Comparison of ENCODE assay signal across 31 cellular contexts in the genomic region with DNA sequence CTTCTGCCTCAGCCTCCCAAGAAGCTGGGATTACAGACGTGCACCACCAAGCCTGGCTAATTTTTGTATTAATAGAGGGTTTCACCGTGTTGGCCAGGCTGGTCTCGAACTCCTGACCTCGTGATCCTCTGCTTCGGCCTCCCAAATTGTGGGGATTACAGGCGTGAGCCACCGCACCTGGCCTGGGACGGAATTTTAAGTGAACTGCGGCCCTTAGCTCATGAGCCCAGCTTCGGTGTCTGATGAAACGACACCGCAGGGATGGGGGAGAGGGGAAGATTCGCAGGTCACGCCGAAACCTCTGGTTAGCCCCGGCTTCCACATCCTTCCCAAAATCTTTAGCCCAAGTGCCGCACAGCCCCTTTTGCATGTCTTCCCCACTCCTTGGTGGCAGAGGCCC. TPM values are rescaled to one million over a fixed set of nuclear protein-coding genes. Genes with fewer than 3 reads are reported as not detected.
"Had no signal": no experiment of that assay in that cellular context is flagged by ENCODE, and none has a peak within 500 bp of the region (broad histone marks: within the 10 kb centered on the region; RNA-seq: fewer than 3 reads in every experiment).

No MANE protein-coding gene starts in this region.

- H3K36me3 ChIP-seq: suprapubic skin, thoracic aorta, thyroid gland, tibial nerve, transverse colon, upper lobe of left lung, upper lobe of right lung, uterus, vagina had no signal

- H3K4me1 ChIP-seq: testis, tibial artery, tibial nerve, upper lobe of right lung, uterus, vagina had no signal

- H3K27me3 ChIP-seq: testis, thyroid gland, upper lobe of left lung, upper lobe of right lung, uterus, vagina had no signal

- ATAC-seq: stimulated activated effector memory CD8-positive, alpha-beta T cell treated with anti-CD3 and anti-CD28 coated beads, Interleukin-12 subunit alpha, Interleukin-12 subunit beta, amount 100 ng/mL, for 72 hours; stimulated activated memory B cell treated with anti-CD40 and anti-IgM and Interleukin-4, amounts not matched to agents 10 μg/mL and 1 μg/mL and 100 μg/mL, for 72 hours; stimulated activated naive B cell treated with anti-CD40 and anti-IgM and Interleukin-4, amounts not matched to agents 10 μg/mL and 1 μg/mL and 100 μg/mL, for 72 hours; stimulated activated naive CD8-positive, alpha-beta T cell treated with anti-CD3 and anti-CD28 coated beads, Interleukin-15, amount 100 ng/mL, for 72 hours; stimulated activated naive CD8-positive, alpha-beta T cell treated with anti-CD3 and anti-CD28 coated beads, Interleukin-15, Interleukin-2, amounts not matched to agents 100 U/mL and 50 U/mL, for 24 hours had no signal

- H3K27ac ChIP-seq: stomach, suprapubic skin, testis, thoracic aorta, thyroid gland, tibial artery, tibial nerve, transverse colon, upper lobe of left lung, upper lobe of right lung, uterus, vagina had no signal

- DNase-seq: stimulated activated CD4-positive, alpha-beta T cell treated with anti-CD3 and anti-CD28 coated beads, Interleukin-2, amount 100 ng/mL, for 48 hours; stimulated activated CD4-positive, alpha-beta T cell treated with anti-CD3 and anti-CD28 coated beads, Interleukin-4, amount 100 ng/mL, for 1 hour; stimulated activated CD4-positive, alpha-beta T cell treated with anti-CD3 and anti-CD28 coated beads, Interleukin-4, amount 100 ng/mL, for 24 hours; stimulated activated CD4-positive, alpha-beta T cell treated with anti-CD3 and anti-CD28 coated beads, Interleukin-4, amount 100 ng/mL, for 4 hours; stimulated activated CD8-positive, alpha-beta memory T cell treated with anti-CD3 and anti-CD28 coated beads, Interleukin-4, amount 100 ng/mL, for 48 hours; stimulated activated naive B cell treated with anti-CD40 and anti-IgM and Interleukin-4, amounts not matched to agents 10 μg/mL and 1 μg/mL and 100 μg/mL, for 72 hours; stimulated activated naive CD4-positive, alpha-beta T cell; stimulated activated naive CD4-positive, alpha-beta T cell treated with Interleukin-2 at 50 U/mL for 16 hours; stimulated activated naive CD8-positive, alpha-beta T cell treated with anti-CD3 and anti-CD28 coated beads, Interleukin-15, amount 100 ng/mL, for 72 hours; stimulated activated naive CD8-positive, alpha-beta T cell treated with anti-CD3 and anti-CD28 coated beads, Interleukin-15, Interleukin-2, amounts not matched to agents 100 U/mL and 50 U/mL, for 24 hours; stomach; substantia nigra; testis; thyroid gland; tibial artery; transverse colon; trophoblast cell; upper lobe of left lung; upper lobe of right lung; uterus had no signal

- H3K4me3 ChIP-seq: stomach, suprapubic skin, testis, thoracic aorta, thyroid gland, tibial artery, tibial nerve, transverse colon, upper lobe of left lung, upper lobe of right lung, uterus, vagina had no signal

- H3K9me3 ChIP-seq: testis, thyroid gland, uterus, vagina had no signal

RNA-seq across cellular contexts. Expression of a gene that starts 45.6 kb away (rescaled TPM):
- total RNA-seq: stomach, subcutaneous adipose tissue, temporal lobe, testis, thoracic aorta, thyroid gland, tibial nerve, transverse colon, upper lobe of left lung, upper lobe of right lung, ureter, urinary bladder, uterus, vagina had no signal
- polyA plus RNA-seq: stomach, thymus, urinary bladder had no signal

RNA-seq across cellular contexts. Expression of a gene that starts 56.9 kb away (rescaled TPM):
- total RNA-seq: stomach, subcutaneous adipose tissue, temporal lobe, testis, thoracic aorta, thyroid gland, tibial nerve, transverse colon, upper lobe of left lung, upper lobe of right lung, ureter, urinary bladder, uterus, vagina had no signal
- polyA plus RNA-seq: stomach, thymus, urinary bladder had no signal
